In genomic region chr3:22960326-22960984, GRCh38 we compare ENCODE assay signal across 7 cellular contexts.
DNase-seq lines count a peak whose midpoint lies in the region; ATAC-seq and TF ChIP-seq lines count a peak whose summit lies in the region.

No MANE protein-coding gene starts in this region.

- H3K4me1 Mint-ChIP-seq in activated CD8-positive, alpha-beta T cell treated with anti-CD3 and anti-CD28 coated beads for 36 hours (ENCODE audit: low read depth), result peaks cover 4% of the 10 kb centered on the region

- H3F3A ChIP-seq in Loucy (ENCODE audit: low read depth), result no peaks in the 10 kb centered on the region

- ATAC-seq in GM21360 (IDR thresholded peaks at IDR 0.05; ENCODE audit: unreplicated experiment), result peak; percentile 29
- ATAC-seq in activated CD8-positive, alpha-beta T cell treated with anti-CD3 and anti-CD28 coated beads for 36 hours, result no peak
- ATAC-seq in left ventricle myocardium superior, result peak; percentile 44

- no peak overlapping the region for H3K27ac Mint-ChIP-seq in activated CD8-positive, alpha-beta T cell treated with anti-CD3 and anti-CD28 coated beads for 36 hours

- no peaks in the 10 kb centered on the region for H3K79me2 ChIP-seq in Loucy (ENCODE audit: insufficient read depth, low read length)

- H3K4me3 ChIP-seq in Loucy (ENCODE audit: low read length, poor library complexity, severe bottlenecking), result no peak overlapping the region

- H3K4me2 ChIP-seq in Loucy (ENCODE audit: low read depth, low read length, poor library complexity, severe bottlenecking), result no peak overlapping the region

- H3K9me3 ChIP-seq in Loucy (ENCODE audit: insufficient read depth, low read depth, low read length), result no peaks in the 10 kb centered on the region

- H3K9me2 ChIP-seq in Loucy (replicated peaks; ENCODE audit: low read depth, low read length), result no peaks in the 10 kb centered on the region

- H3K4me1 ChIP-seq in Loucy (ENCODE audit: insufficient read depth, low read length, poor library complexity, severe bottlenecking), result no peaks in the 10 kb centered on the region

- H3K27me3 Mint-ChIP-seq in activated CD8-positive, alpha-beta T cell treated with anti-CD3 and anti-CD28 coated beads for 36 hours, result no peaks in the 10 kb centered on the region

- POLR2A ChIA-PET in activated CD8-positive, alpha-beta T cell treated with anti-CD3 and anti-CD28 coated beads for 36 hours (lab: Charles Lee), result no interaction called here

- peak; percentile 83 for TF ChIP-seq CTCF in Loucy (conservative IDR thresholded peaks at IDR 0.05; ENCODE audit: low read length)
- peak; percentile 63 for TF ChIP-seq CTCF in activated CD8-positive, alpha-beta T cell treated with anti-CD3 and anti-CD28 coated beads for 36 hours (IDR thresholded peaks at IDR 0.05)

- H3K9me3 Mint-ChIP-seq in activated CD8-positive, alpha-beta T cell treated with anti-CD3 and anti-CD28 coated beads for 36 hours, result no peaks in the 10 kb centered on the region

- H3K36me3 Mint-ChIP-seq in activated CD8-positive, alpha-beta T cell treated with anti-CD3 and anti-CD28 coated beads for 36 hours (ENCODE audit: low read depth), result no peaks in the 10 kb centered on the region

- peak; percentile 32 for DNase-seq in EL
- DNase-seq in activated CD8-positive, alpha-beta T cell treated with anti-CD3 and anti-CD28 coated beads for 36 hours, result peak; percentile 46
- DNase-seq in left ventricle myocardium superior, result peak; percentile 30
- DNase-seq in smooth muscle cell of the brain vasculature (ENCODE audit: low read depth, low spot score), result peak; percentile 33
- DNase-seq in stimulated activated CD4-positive, alpha-beta T cell treated with anti-CD3 and anti-CD28 coated beads, Interleukin-4, amount 100 ng/mL, for 4 hours, result no peak

- H3K4me3 Mint-ChIP-seq in activated CD8-positive, alpha-beta T cell treated with anti-CD3 and anti-CD28 coated beads for 36 hours, result no peak overlapping the region

- no peaks in the 10 kb centered on the region for H3K27me3 ChIP-seq in Loucy (ENCODE audit: insufficient read depth, low read length, poor library complexity, severe bottlenecking)

- H4K20me1 ChIP-seq in Loucy (ENCODE audit: insufficient read depth, low read length, poor library complexity, severe bottlenecking), result no peaks in the 10 kb centered on the region

- intact Hi-C loops in activated CD8-positive, alpha-beta T cell treated with anti-CD3 and anti-CD28 coated beads for 36 hours (cut with micrococcal nuclease), result no loop called here
- intact Hi-C loops in left ventricle myocardium superior (cut with micrococcal nuclease), result no loop called here

- no peak overlapping the region for H2AFZ ChIP-seq in Loucy (ENCODE audit: low read length)

- no peaks in the 10 kb centered on the region for H3K36me3 ChIP-seq in Loucy (ENCODE audit: insufficient read depth, low read length)

- CTCF ChIA-PET in activated CD8-positive, alpha-beta T cell treated with anti-CD3 and anti-CD28 coated beads for 36 hours (lab: Charles Lee), result interaction anchor here (0.9 to 1.1 kb wide), 3 partner anchors 13 to 396 kb away, joined by 3 to 6 read pairs (median 3); no protein-coding TSS in a partner anchor

- no peak overlapping the region for H3K9ac ChIP-seq in Loucy (ENCODE audit: low read depth, low read length, poor library complexity, severe bottlenecking)

Comparison
In these comparisons a context has a peak if more than half of its experiments do, and no peak if none do; other contexts are left out.
1. DNase-seq: peak in EL (single experiment), activated CD8-positive, alpha-beta T cell treated with anti-CD3 and anti-CD28 coated beads for 36 hours (single experiment), left ventricle myocardium superior (single experiment) and smooth muscle cell of the brain vasculature (single experiment); none in stimulated activated CD4-positive, alpha-beta T cell treated with anti-CD3 and anti-CD28 coated beads, Interleukin-4, amount 100 ng/mL, for 4 hours (0 of 2).